In genomic region chr13:51465124-51465523, GRCh38 we compare ENCODE assay signal across 21 cellular contexts. TPM values are rescaled to one million over a fixed set of nuclear protein-coding genes. Genes with fewer than 3 reads are reported as not detected.
A peak's percentile ranks its signal among the peaks of the same experiment; 100 is the strongest.
DNase-seq lines count a peak whose midpoint lies in the region; ATAC-seq, FAIRE-seq and TF ChIP-seq lines count a peak whose summit lies in the region.
"Had no signal": no experiment of that assay in that cellular context is flagged by ENCODE, and none has a peak within 500 bp of the region (broad histone marks: within the 10 kb centered on the region; RNA-seq: fewer than 3 reads in every experiment).

No MANE protein-coding gene starts in this region.

- no peak overlapping the region for H2AFZ ChIP-seq in HepG2 (ENCODE audit: low read length)

- H3K27me3 ChIP-seq in HepG2 (ENCODE audit: control insufficient read depth in 1 of 2, insufficient read depth in 2 of 2, low read length in 2 of 2) = no peaks in the 10 kb centered on the region; a peak in 1 of 5 replicates
- H3K27me3 ChIP-seq in right lobe of liver = no peaks in the 10 kb centered on the region
- H3K27me3 ChIP-seq in small intestine (ENCODE audit: control insufficient read depth in 2 of 2, insufficient read depth in 2 of 2, low read length in 2 of 2) = no peaks in the 10 kb centered on the region
- H3K27me3 ChIP-seq: BLaER1 treated with 17β-estradiol and CSF1 and Interleukin-3, amounts not matched to agents 10 nM and 100 nM had no signal

- no peak overlapping the region for H3K4me2 ChIP-seq in HepG2 (ENCODE audit: low read depth, low read length)
- H3K4me2 ChIP-seq: BLaER1 treated with 17β-estradiol and CSF1 and Interleukin-3, amounts not matched to agents 10 nM and 100 nM had no signal

- TF ChIP-seq EP300 in HepG2 (IDR thresholded peaks at IDR 0.05; ENCODE audit: low read depth in 2 of 2, low read length in 2 of 2) (no peak), HepG2 (CRISPR knock-in tag; IDR thresholded peaks at IDR 0.05; ENCODE audit: borderline replicate concordance) (no peak)

- H3K4me1 ChIP-seq in HepG2 (ENCODE audit: insufficient read depth, low read length) (peaks cover 18% of the 10 kb centered on the region), right lobe of liver (no peaks in the 10 kb centered on the region), small intestine (ENCODE audit: control insufficient read depth in 2 of 2, insufficient read depth in 1 of 2, low read depth in 1 of 2, low read length in 1 of 2) (no peaks in the 10 kb centered on the region)
- H3K4me1 ChIP-seq: BLaER1 treated with 17β-estradiol and CSF1 and Interleukin-3, amounts not matched to agents 10 nM and 100 nM; Caco-2 had no signal

- H3K36me3 ChIP-seq in HepG2 (replicated peaks in 1 of 2; ENCODE audit: control insufficient read depth in 1 of 2, insufficient read depth in 2 of 2, low read length in 2 of 2) (no peaks in the 10 kb centered on the region), right lobe of liver (no peaks in the 10 kb centered on the region), small intestine (ENCODE audit: control insufficient read depth in 2 of 2, insufficient read depth in 2 of 2, low read length in 2 of 2) (no peaks in the 10 kb centered on the region)

- no peak for FAIRE-seq in HepG2 (lab: Jason Lieb, UNC)
- FAIRE-seq in endometrium (lab: Jason Lieb, UNC) = peak; percentile 12
- FAIRE-seq in small intestine (lab: Jason Lieb, UNC) = no peak
- FAIRE-seq: D721Med, GM12891, GM19239 had no signal

- no peak overlapping the region for H3K9ac ChIP-seq in HepG2 (ENCODE audit: insufficient read depth, low read depth, low read length)
- H3K9ac ChIP-seq: BLaER1 treated with 17β-estradiol and CSF1 and Interleukin-3, amounts not matched to agents 10 nM and 100 nM had no signal

- H3K4me3 ChIP-seq in HepG2 (replicated peaks in 1 of 3; ENCODE audit: insufficient read depth in 1 of 3, low read depth in 2 of 3, low read length in 3 of 3) (no peak overlapping the region), right lobe of liver (no peak overlapping the region), small intestine (ENCODE audit: low read depth in 1 of 2, low read length in 2 of 2) (no peak overlapping the region)
- H3K4me3 ChIP-seq: BLaER1 treated with 17β-estradiol and CSF1 and Interleukin-3, amounts not matched to agents 10 nM and 100 nM had no signal

- TF ChIP-seq CTCF in HepG2 (CRISPR knock-in tag; IDR thresholded peaks at IDR 0.05) = no peak
- no peak for TF ChIP-seq CTCF in right lobe of liver (IDR thresholded peaks at IDR 0.05)

- CTCF ChIA-PET in HepG2 (lab: Yijun Ruan, JAX; ENCODE audit: low intra/inter-chr PET ratio, low total read pairs) = no interaction called here

- ATAC-seq in HepG2 (peak; percentile 66), right lobe of liver (no peak), left colon (peak; percentile 68)
- ATAC-seq: CD8-positive, alpha-beta T cell had no signal

- DNase-seq in HepG2 (ENCODE audit: low spot score) (peak; percentile 41), right lobe of liver (no peak), left colon (no peak), small intestine (peak; percentile 64), NCI-H146 treated with DMSO at 0.1 percent for 48 hours (lab: John Stamatoyannopoulos, UW; ENCODE audit: unreplicated experiment) (no peak), NCI-H1048 (lab: John Stamatoyannopoulos, UW) (no peak), AML-193 (lab: John Stamatoyannopoulos, UW) (no peak)
- DNase-seq: 8988T; ACHN; Caco-2; Calu3; CD4-positive, alpha-beta T cell; CD8-positive, alpha-beta T cell; DMS79 treated with DMSO at 0.1 percent for 48 hours; GF-D8 had no signal

- BruUV-seq in HepG2 (replicated peaks; lab: Mats Ljungman, UMichigan) = no TSS peak

- POLR2A ChIA-PET in HepG2 (lab: Yijun Ruan, JAX) = interaction anchor here (5.8 kb wide), 1 partner anchor 11 kb away, joined by 35 read pairs; the partner anchor contains the start of gene INTS6

- intact Hi-C loops in HepG2 (cut with micrococcal nuclease; ENCODE audit: unreplicated experiment) (no loop called here), right lobe of liver (cut with DNase I) (no loop called here), left colon (cut with DNase I, micrococcal nuclease) (no loop called here)

- H3K9me3 ChIP-seq in HepG2 (ENCODE audit: low read length) = no peaks in the 10 kb centered on the region
- no peaks in the 10 kb centered on the region for H3K9me3 ChIP-seq in right lobe of liver
- no peaks in the 10 kb centered on the region for H3K9me3 ChIP-seq in small intestine (ENCODE audit: control insufficient read depth, low read depth)
- H3K9me3 ChIP-seq: Caco-2 had no signal

- H3K27ac ChIP-seq in HepG2 (ENCODE audit: extremely low read length, insufficient read depth, low read length) (no peak overlapping the region), right lobe of liver (no peak overlapping the region), small intestine (ENCODE audit: low read depth in 1 of 2, low read length in 1 of 2) (no peak overlapping the region)
- H3K27ac ChIP-seq: BLaER1 treated with 17β-estradiol and CSF1 and Interleukin-3, amounts not matched to agents 10 nM and 100 nM; C4-2B had no signal

- no peak for TF ChIP-seq RAD21 in HepG2 (CRISPR knock-in tag; IDR thresholded peaks at IDR 0.05)

- TF ChIP-seq POLR2A in HepG2 (IDR thresholded peaks at IDR 0.05; ENCODE audit: insufficient read depth in 1 of 2, low read depth in 2 of 2, low read length in 2 of 2) = no peak
- no peak for TF ChIP-seq POLR2A in right lobe of liver (IDR thresholded peaks at IDR 0.05)

- in situ Hi-C loops in HepG2 (cut with HindIII; ENCODE audit: extremely low pct_ligation_motif_present, low pct_unique_long_range_greater_than_20kb) = no loop called here

- no peaks in the 10 kb centered on the region for H3K79me2 ChIP-seq in HepG2 (ENCODE audit: insufficient read depth, low read length)

- H4K20me1 ChIP-seq in HepG2 (ENCODE audit: insufficient read depth, low read length) = no peaks in the 10 kb centered on the region
- H4K20me1 ChIP-seq: BLaER1 treated with 17β-estradiol and CSF1 and Interleukin-3, amounts not matched to agents 10 nM and 100 nM had no signal

TF ChIP-seq in HepG2, 621 proteins besides CTCF, POLR2A, EP300 and RAD21 (continues in another document):
- TF ChIP-seq, protein P1, sequence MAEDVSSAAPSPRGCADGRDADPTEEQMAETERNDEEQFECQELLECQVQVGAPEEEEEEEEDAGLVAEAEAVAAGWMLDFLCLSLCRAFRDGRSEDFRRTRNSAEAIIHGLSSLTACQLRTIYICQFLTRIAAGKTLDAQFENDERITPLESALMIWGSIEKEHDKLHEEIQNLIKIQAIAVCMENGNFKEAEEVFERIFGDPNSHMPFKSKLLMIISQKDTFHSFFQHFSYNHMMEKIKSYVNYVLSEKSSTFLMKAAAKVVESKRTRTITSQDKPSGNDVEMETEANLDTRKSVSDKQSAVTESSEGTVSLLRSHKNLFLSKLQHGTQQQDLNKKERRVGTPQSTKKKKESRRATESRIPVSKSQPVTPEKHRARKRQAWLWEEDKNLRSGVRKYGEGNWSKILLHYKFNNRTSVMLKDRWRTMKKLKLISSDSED (CRISPR knock-in tag; IDR thresholded peaks at IDR 0.05) = no peak

RNA-seq across cellular contexts. Expression of gene INTS6, which starts 12.3 kb away (rescaled TPM):
- 38.4 and 40.3 TPM in 2 replicates for total RNA-seq in HepG2 (2016; rRNA removed; fragmentation: Illumina TruSeq; extraction: Trizol)
- total RNA-seq in HepG2 (2016; cell fraction: cytosol; rRNA removed; fragmentation: Illumina TruSeq; extraction: Trizol; ENCODE audit: low read depth) = 10.7 and 12.3 TPM in 2 replicates
- total RNA-seq in HepG2 (2016; cell fraction: insoluble cytoplasmic fraction; rRNA removed; fragmentation: Illumina TruSeq; extraction: Trizol) = 38.6 and 40.4 TPM in 2 replicates
- 16.8 and 20.9 TPM in 2 replicates for total RNA-seq in HepG2 (2016; cell fraction: membrane; rRNA removed; fragmentation: Illumina TruSeq; extraction: Trizol)
- total RNA-seq in HepG2 (2016; cell fraction: nucleus; rRNA removed; fragmentation: Illumina TruSeq; extraction: Trizol) = 81.6 and 85.4 TPM in 2 replicates
- polyA plus RNA-seq in HepG2 (2011; rRNA removed) = 27.9 and 28.0 TPM in 2 replicates
- polyA plus RNA-seq in HepG2 (2011; cell fraction: cytosol; rRNA removed) = 7.7 and 13.6 TPM in 2 replicates
- polyA plus RNA-seq in HepG2 (2011; cell fraction: nucleus; rRNA removed) = 30.7 and 36.2 TPM in 2 replicates
- polyA plus RNA-seq in HepG2 (2012) = 18.1 and 21.3 TPM in 2 replicates
- polyA plus RNA-seq in HepG2 (2016; cell fraction: cytosol; fragmentation: Illumina TruSeq; extraction: Trizol; ENCODE audit: low read depth) = 1.9 and 2.2 TPM in 2 replicates
- polyA plus RNA-seq in HepG2 (2016; cell fraction: insoluble cytoplasmic fraction; fragmentation: Illumina TruSeq; extraction: Trizol; ENCODE audit: low read depth) = 24.9 and 26.1 TPM in 2 replicates
- polyA plus RNA-seq in HepG2 (2016; cell fraction: membrane; fragmentation: Illumina TruSeq; extraction: Trizol; ENCODE audit: low read depth) = 4.1 and 5.1 TPM in 2 replicates
- polyA plus RNA-seq in HepG2 (2016; cell fraction: nucleus; fragmentation: Illumina TruSeq; extraction: Trizol; ENCODE audit: insufficient read depth, low read depth) = 44.4 and 44.5 TPM in 2 replicates
- polyA minus RNA-seq in HepG2 (2011; rRNA and poly(A)+ RNA removed; ENCODE audit: low replicate concordance) = 62.5 and 66.5 TPM in 2 replicates
- 30.2 and 41.5 TPM in 2 replicates for polyA minus RNA-seq in HepG2 (2011; cell fraction: cytosol; rRNA and poly(A)+ RNA removed)
- 252 and 263 TPM in 2 replicates for polyA minus RNA-seq in HepG2 (2011; cell fraction: nucleus; rRNA and poly(A)+ RNA removed)
- total RNA-seq in right lobe of liver = 10 to 100 TPM; 21.7 to 40.8 (median 32.7) TPM
- 10 to 100 TPM; 32.1 to 35.4 TPM for total RNA-seq in left colon
- 10 to 100 TPM in 1 of 3 donors, 1 to 10 TPM in 2; 8.9 to 15.2 (median 9.4) TPM for polyA plus RNA-seq in small intestine

Comparison
In these comparisons a context has a peak if more than half of its experiments do, and no peak if none do; other contexts are left out.
1. ATAC-seq: peak in HepG2 (single experiment) and left colon (single experiment); none in right lobe of liver (0 of 4).
2. DNase-seq: peak in HepG2 (single experiment) and small intestine (single experiment); none in right lobe of liver (0 of 3), left colon (0 of 2), NCI-H146 treated with DMSO at 0.1 percent for 48 hours (single experiment), NCI-H1048 (single experiment) and AML-193 (0 of 2).